2 cellular contexts compared by ENCODE assay signal in genomic region chr7:143394068-143394467, GRCh38.
A peak's percentile ranks its signal among the peaks of the same experiment; 100 is the strongest.
TF ChIP-seq lines count a peak whose summit lies in the region.

No MANE protein-coding gene starts in this region.

TF ChIP-seq in HEK293, 187 proteins besides CTCF, POLR2A, EP300 and RAD21:
- TF ChIP-seq ZNF514 (tag by site-specific recombination; IDR thresholded peaks at IDR 0.05) (no peak), MZF1 (tag by site-specific recombination; IDR thresholded peaks at IDR 0.05; ENCODE audit: borderline replicate concordance) (peak; percentile 75; the same call in 1 of the 2 replicates)

TF ChIP-seq in K562, 482 proteins besides CTCF, POLR2A, EP300 and RAD21:
- TF ChIP-seq ZNF253 (CRISPR knock-in tag; conservative IDR thresholded peaks at IDR 0.05) (no peak), MYNN (IDR thresholded peaks at IDR 0.05) (no peak), MYNN (CRISPR knock-in tag; IDR thresholded peaks at IDR 0.05) (no peak), PRDM10 (IDR thresholded peaks at IDR 0.05; ENCODE audit: partially characterized antibody) (peak; percentile 24)
